Comparison of ENCODE assay signal across 1 cellular context in genomic region chr21:44098964-44099363, GRCh38. TPM values are rescaled to one million over a fixed set of nuclear protein-coding genes. Genes with fewer than 3 reads are reported as not detected.
"Had no signal": no experiment of that assay in that cellular context is flagged by ENCODE, and none has a peak within 500 bp of the region (broad histone marks: within the 10 kb centered on the region; RNA-seq: fewer than 3 reads in every experiment).

No MANE protein-coding gene starts in this region.

RNA-seq across cellular contexts. Expression of gene GATD3, which starts 34.5 kb away (rescaled TPM):
- total RNA-seq: ascending aorta had no signal
